ENCODE assay signal across 8 cellular contexts in the genomic region with DNA sequence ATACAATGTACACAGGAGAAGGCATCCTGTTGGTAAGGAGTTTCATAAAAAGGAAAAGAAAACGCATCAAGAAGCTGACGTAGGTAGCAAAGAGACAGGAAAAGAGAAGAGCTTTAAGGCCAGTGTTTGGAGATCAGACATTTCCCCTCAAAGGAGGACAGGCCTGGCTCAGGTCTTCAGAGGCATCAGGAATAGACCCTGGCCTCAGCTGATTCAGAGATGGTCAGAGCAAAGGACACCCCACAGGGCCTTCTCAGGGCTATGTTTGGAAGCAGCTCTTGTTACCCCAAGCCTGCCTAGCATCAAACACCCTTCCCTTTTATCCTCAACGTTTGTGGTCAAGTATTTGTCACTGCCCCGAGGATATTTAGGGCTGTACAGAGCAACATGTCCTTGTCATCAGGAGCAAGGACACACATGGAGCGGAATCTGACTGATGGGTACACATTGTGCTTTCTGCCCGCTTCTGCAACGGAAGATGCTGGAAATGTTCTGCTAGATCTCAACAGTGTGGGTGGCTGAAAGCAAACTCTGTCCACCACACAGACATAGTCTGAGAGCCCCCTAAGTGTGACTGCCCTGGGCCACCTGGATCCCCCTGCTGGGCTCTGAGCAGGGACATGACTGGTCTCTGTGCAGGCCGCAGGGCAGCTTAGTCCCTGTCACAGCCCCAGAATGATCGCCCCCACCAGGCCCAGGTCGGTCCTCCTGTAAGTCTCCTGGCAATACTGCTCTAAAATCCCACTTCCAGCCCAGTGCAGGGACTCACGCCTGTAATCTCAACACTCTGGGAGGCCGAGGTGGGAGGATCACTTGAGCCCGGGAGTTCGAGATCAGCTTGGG. TPM values are rescaled to one million over a fixed set of nuclear protein-coding genes. Genes with fewer than 3 reads are reported as not detected.
A peak's percentile ranks its signal among the peaks of the same experiment; 100 is the strongest.
DNase-seq lines count a peak whose midpoint lies in the region; ATAC-seq and TF ChIP-seq lines count a peak whose summit lies in the region.

No MANE protein-coding gene starts in this region.

- peak overlapping the region; percentile 47 for H3K4me3 Mint-ChIP-seq in T-helper 17 cell

- no peak for TF ChIP-seq CTCF in heart right ventricle (IDR thresholded peaks at IDR 0.05)

- DNase-seq in NCI-H146 (lab: John Stamatoyannopoulos, UW) (peak; percentile 29), NCI-H146 treated with DMSO at 0.1 percent for 48 hours (lab: John Stamatoyannopoulos, UW; ENCODE audit: unreplicated experiment) (no peak), T-helper 17 cell (no peak), heart right ventricle (no peak), SKM-1 treated with dmso at 0.1 percent for 144 hours (lab: John Stamatoyannopoulos, UW; ENCODE audit: unreplicated experiment) (no peak), NCI-H1417 treated with DMSO at 0.1 percent for 48 hours (lab: John Stamatoyannopoulos, UW) (no peak)
- peak; percentile 16 for DNase-seq in stimulated activated naive CD8-positive, alpha-beta T cell treated with anti-CD3 and anti-CD28 coated beads, Interleukin-15, Interleukin-2, amounts not matched to agents 100 U/mL and 50 U/mL, for 24 hours
- DNase-seq in stimulated activated CD4-positive, alpha-beta T cell treated with anti-CD3 and anti-CD28 coated beads, Interleukin-1b, Interleukin-23, amount 100 ng/mL, for 48 hours, result no peak

- H3K36me3 Mint-ChIP-seq in T-helper 17 cell (ENCODE audit: low read depth), result peaks cover 2% of the 10 kb centered on the region

- H3K9me3 ChIP-seq in T-helper 17 cell (ENCODE audit: control insufficient read depth, low read length, poor library complexity, severe bottlenecking) (no peaks in the 10 kb centered on the region), heart right ventricle (no peaks in the 10 kb centered on the region)

- peak overlapping the region in 9 of 10 donors; percentile 58 to 91 (median 76) for H3K4me3 ChIP-seq in heart right ventricle

- peaks cover 0 to 15% (median 7%) of the 10 kb centered on the region in 9 donors for H3K4me1 ChIP-seq in heart right ventricle

- intact Hi-C loops in heart right ventricle (cut with DNase I), result loop anchor here in 1 of 10 donors (10.0 kb wide), 1 partner anchor 61 kb away; no protein-coding TSS in a partner anchor

- H3K27ac Mint-ChIP-seq in T-helper 17 cell, result no peak overlapping the region

- peaks cover 11% of the 10 kb centered on the region for H3K4me1 Mint-ChIP-seq in T-helper 17 cell

- no peaks in the 10 kb centered on the region for H3K27me3 ChIP-seq in heart right ventricle

- 74% methylated on average over 14 of the region's 14 CpGs for WGBS in heart right ventricle, 2 donors

- peak overlapping the region in 8 of 10 donors; percentile 92 to 97 (median 96) for H3K27ac ChIP-seq in heart right ventricle

- peaks cover 0 to 19% (median 4%) of the 10 kb centered on the region in 9 donors for H3K36me3 ChIP-seq in heart right ventricle

- H3K27me3 Mint-ChIP-seq in T-helper 17 cell, result peaks cover 5% of the 10 kb centered on the region

- ATAC-seq in T-helper 17 cell (no peak), heart right ventricle (no peak)
- no peak for ATAC-seq in stimulated activated naive CD8-positive, alpha-beta T cell treated with anti-CD3 and anti-CD28 coated beads, Interleukin-15, Interleukin-2, amounts not matched to agents 100 U/mL and 50 U/mL, for 24 hours

RNA-seq across cellular contexts. Expression of gene ZDHHC4, which starts 1.0 kb away (rescaled TPM):
- total RNA-seq in T-helper 17 cell, result 10 to 100 TPM; 19.1 to 20.6 TPM
- total RNA-seq in heart right ventricle, result 10 to 100 TPM; 29.7 to 53.5 (median 43.3) TPM
- polyA plus RNA-seq in heart right ventricle, result 10 to 100 TPM; 25.5 to 54.2 TPM

RNA-seq across cellular contexts. Expression of gene INTS15, which starts 13.6 kb away (rescaled TPM):
- total RNA-seq in T-helper 17 cell (10 to 100 TPM; 50.5 to 50.7 TPM), heart right ventricle (10 to 100 TPM in 9 of 10 donors, 1 to 10 TPM in 1; 9.8 to 22.0 (median 13.5) TPM)
- polyA plus RNA-seq in heart right ventricle, result 10 to 100 TPM; 10.2 to 12.7 TPM

RNA-seq across cellular contexts. Expression of gene GRID2IP, which starts 25.0 kb away (rescaled TPM):
- total RNA-seq in T-helper 17 cell, result under 1 TPM; 0.17 to 0.18 TPM
- total RNA-seq in heart right ventricle, result under 1 TPM in 1 of 10 donors, not detected in 9; 0.11 TPM
- under 1 TPM; 0.01 to 0.15 TPM for polyA plus RNA-seq in heart right ventricle

RNA-seq across cellular contexts. Expression of gene ZNF853, which starts 39.2 kb away (rescaled TPM):
- total RNA-seq in T-helper 17 cell (1 to 10 TPM in 1 of 2 donors, under 1 TPM in 1; 0.85 to 1.1 TPM), heart right ventricle (10 to 100 TPM in 8 of 10 donors, 1 to 10 TPM in 2; 8.8 to 16.3 (median 13.9) TPM)
- 1 to 10 TPM; 1.2 to 3.5 TPM for polyA plus RNA-seq in heart right ventricle

Comparison
In these comparisons a context has a peak if more than half of its experiments do, and no peak if none do; other contexts are left out.
1. DNase-seq: peak in NCI-H146 (single experiment) and stimulated activated naive CD8-positive, alpha-beta T cell treated with anti-CD3 and anti-CD28 coated beads, Interleukin-15, Interleukin-2, amounts not matched to agents 100 U/mL and 50 U/mL, for 24 hours (single experiment); none in NCI-H146 treated with DMSO at 0.1 percent for 48 hours (single experiment), T-helper 17 cell (0 of 3), heart right ventricle (0 of 2), stimulated activated CD4-positive, alpha-beta T cell treated with anti-CD3 and anti-CD28 coated beads, Interleukin-1b, Interleukin-23, amount 100 ng/mL, for 48 hours (single experiment), SKM-1 treated with dmso at 0.1 percent for 144 hours (single experiment) and NCI-H1417 treated with DMSO at 0.1 percent for 48 hours (single experiment).